1 cellular context compared by ENCODE assay signal in genomic region chr12:12474931-12475485, GRCh38.
A peak's percentile ranks its signal among the peaks of the same experiment; 100 is the strongest.
TF ChIP-seq lines count a peak whose summit lies in the region.

No MANE protein-coding gene starts in this region.

TF ChIP-seq in GM12878, 131 proteins besides CTCF, POLR2A, EP300 and RAD21 (continued from another document and continues in another):
- no peak for TF ChIP-seq IRF5 (IDR thresholded peaks at IDR 0.05; ENCODE audit: borderline replicate concordance)
- TF ChIP-seq, protein P1, sequence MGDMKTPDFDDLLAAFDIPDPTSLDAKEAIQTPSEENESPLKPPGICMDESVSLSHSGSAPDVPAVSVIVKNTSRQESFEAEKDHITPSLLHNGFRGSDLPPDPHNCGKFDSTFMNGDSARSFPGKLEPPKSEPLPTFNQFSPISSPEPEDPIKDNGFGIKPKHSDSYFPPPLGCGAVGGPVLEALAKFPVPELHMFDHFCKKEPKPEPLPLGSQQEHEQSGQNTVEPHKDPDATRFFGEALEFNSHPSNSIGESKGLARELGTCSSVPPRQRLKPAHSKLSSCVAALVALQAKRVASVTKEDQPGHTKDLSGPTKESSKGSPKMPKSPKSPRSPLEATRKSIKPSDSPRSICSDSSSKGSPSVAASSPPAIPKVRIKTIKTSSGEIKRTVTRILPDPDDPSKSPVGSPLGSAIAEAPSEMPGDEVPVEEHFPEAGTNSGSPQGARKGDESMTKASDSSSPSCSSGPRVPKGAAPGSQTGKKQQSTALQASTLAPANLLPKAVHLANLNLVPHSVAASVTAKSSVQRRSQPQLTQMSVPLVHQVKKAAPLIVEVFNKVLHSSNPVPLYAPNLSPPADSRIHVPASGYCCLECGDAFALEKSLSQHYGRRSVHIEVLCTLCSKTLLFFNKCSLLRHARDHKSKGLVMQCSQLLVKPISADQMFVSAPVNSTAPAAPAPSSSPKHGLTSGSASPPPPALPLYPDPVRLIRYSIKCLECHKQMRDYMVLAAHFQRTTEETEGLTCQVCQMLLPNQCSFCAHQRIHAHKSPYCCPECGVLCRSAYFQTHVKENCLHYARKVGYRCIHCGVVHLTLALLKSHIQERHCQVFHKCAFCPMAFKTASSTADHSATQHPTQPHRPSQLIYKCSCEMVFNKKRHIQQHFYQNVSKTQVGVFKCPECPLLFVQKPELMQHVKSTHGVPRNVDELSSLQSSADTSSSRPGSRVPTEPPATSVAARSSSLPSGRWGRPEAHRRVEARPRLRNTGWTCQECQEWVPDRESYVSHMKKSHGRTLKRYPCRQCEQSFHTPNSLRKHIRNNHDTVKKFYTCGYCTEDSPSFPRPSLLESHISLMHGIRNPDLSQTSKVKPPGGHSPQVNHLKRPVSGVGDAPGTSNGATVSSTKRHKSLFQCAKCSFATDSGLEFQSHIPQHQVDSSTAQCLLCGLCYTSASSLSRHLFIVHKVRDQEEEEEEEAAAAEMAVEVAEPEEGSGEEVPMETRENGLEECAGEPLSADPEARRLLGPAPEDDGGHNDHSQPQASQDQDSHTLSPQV (IDR thresholded peaks at IDR 0.05): 0 out of 2 replicates have a peak, but pooled peaks have one; percentile 30
- no peak for TF ChIP-seq SPI1 (IDR thresholded peaks at IDR 0.05; ENCODE audit: borderline replicate concordance, insufficient read depth, low read depth, low read length)
- TF ChIP-seq, protein P2, sequence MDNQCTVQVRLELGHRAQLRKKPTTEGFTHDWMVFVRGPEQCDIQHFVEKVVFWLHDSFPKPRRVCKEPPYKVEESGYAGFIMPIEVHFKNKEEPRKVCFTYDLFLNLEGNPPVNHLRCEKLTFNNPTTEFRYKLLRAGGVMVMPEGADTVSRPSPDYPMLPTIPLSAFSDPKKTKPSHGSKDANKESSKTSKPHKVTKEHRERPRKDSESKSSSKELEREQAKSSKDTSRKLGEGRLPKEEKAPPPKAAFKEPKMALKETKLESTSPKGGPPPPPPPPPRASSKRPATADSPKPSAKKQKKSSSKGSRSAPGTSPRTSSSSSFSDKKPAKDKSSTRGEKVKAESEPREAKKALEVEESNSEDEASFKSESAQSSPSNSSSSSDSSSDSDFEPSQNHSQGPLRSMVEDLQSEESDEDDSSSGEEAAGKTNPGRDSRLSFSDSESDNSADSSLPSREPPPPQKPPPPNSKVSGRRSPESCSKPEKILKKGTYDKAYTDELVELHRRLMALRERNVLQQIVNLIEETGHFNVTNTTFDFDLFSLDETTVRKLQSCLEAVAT (IDR thresholded peaks at IDR 0.05): peak; percentile 97
- peak; percentile 81 for TF ChIP-seq MTA2 (IDR thresholded peaks at IDR 0.05; ENCODE audit: low read depth)
- TF ChIP-seq, protein P3, sequence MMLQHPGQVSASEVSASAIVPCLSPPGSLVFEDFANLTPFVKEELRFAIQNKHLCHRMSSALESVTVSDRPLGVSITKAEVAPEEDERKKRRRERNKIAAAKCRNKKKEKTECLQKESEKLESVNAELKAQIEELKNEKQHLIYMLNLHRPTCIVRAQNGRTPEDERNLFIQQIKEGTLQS (IDR thresholded peaks at IDR 0.05; ENCODE audit: borderline replicate concordance, extremely low read depth, low read depth, low read length): no peak
- TF ChIP-seq NR2C2 (IDR thresholded peaks at IDR 0.05; ENCODE audit: borderline replicate concordance, control insufficient read depth, insufficient read length, low read depth): no peak
- no peak for TF ChIP-seq LARP7 (IDR thresholded peaks at IDR 0.05)
- peak; percentile 78 for TF ChIP-seq ZNF24 (IDR thresholded peaks at IDR 0.05)
- no peak for TF ChIP-seq MYB (IDR thresholded peaks at IDR 0.05; ENCODE audit: borderline replicate concordance, low read depth, low read length)
- peak; percentile 77 for TF ChIP-seq DPF2 (IDR thresholded peaks at IDR 0.05)
- TF ChIP-seq MEF2B (IDR thresholded peaks at IDR 0.05; ENCODE audit: partially characterized antibody, poor library complexity, severe bottlenecking): peak; percentile 74
- no peak for TF ChIP-seq SKIL (IDR thresholded peaks at IDR 0.05; ENCODE audit: low read depth, poor library complexity, severe bottlenecking)
- TF ChIP-seq NBN (IDR thresholded peaks at IDR 0.05): peak; percentile 93
- TF ChIP-seq MXI1 (IDR thresholded peaks at IDR 0.05; ENCODE audit: low read depth, low read length): 0 out of 2 replicates have a peak, but pooled peaks have one; percentile 59
- no peak for TF ChIP-seq YBX1 (IDR thresholded peaks at IDR 0.05)
- no peak for TF ChIP-seq STAT3 (IDR thresholded peaks at IDR 0.05; ENCODE audit: low read depth, low read length)
- no peak for TF ChIP-seq GATAD2B (conservative IDR thresholded peaks at IDR 0.05; ENCODE audit: low read depth)
- TF ChIP-seq FOS (IDR thresholded peaks at IDR 0.05; ENCODE audit: borderline replicate concordance, extremely low read depth, insufficient read length): no peak
- TF ChIP-seq, protein P4, sequence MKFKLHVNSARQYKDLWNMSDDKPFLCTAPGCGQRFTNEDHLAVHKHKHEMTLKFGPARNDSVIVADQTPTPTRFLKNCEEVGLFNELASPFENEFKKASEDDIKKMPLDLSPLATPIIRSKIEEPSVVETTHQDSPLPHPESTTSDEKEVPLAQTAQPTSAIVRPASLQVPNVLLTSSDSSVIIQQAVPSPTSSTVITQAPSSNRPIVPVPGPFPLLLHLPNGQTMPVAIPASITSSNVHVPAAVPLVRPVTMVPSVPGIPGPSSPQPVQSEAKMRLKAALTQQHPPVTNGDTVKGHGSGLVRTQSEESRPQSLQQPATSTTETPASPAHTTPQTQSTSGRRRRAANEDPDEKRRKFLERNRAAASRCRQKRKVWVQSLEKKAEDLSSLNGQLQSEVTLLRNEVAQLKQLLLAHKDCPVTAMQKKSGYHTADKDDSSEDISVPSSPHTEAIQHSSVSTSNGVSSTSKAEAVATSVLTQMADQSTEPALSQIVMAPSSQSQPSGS (IDR thresholded peaks at IDR 0.05; ENCODE audit: low read length): peak; percentile 96
- TF ChIP-seq, protein P5, sequence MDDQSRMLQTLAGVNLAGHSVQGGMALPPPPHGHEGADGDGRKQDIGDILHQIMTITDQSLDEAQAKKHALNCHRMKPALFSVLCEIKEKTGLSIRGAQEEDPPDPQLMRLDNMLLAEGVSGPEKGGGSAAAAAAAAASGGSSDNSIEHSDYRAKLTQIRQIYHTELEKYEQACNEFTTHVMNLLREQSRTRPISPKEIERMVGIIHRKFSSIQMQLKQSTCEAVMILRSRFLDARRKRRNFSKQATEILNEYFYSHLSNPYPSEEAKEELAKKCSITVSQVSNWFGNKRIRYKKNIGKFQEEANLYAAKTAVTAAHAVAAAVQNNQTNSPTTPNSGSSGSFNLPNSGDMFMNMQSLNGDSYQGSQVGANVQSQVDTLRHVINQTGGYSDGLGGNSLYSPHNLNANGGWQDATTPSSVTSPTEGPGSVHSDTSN (IDR thresholded peaks at IDR 0.05; ENCODE audit: insufficient replicate concordance, low read depth, low read length): no peak
- TF ChIP-seq ZNF217 (IDR thresholded peaks at IDR 0.05): no peak
- no peak for TF ChIP-seq HCFC1 (IDR thresholded peaks at IDR 0.05; ENCODE audit: low read length)
- peak; percentile 52; the same call in 1 of the 2 replicates for TF ChIP-seq POLR2AphosphoS5 (IDR thresholded peaks at IDR 0.05; ENCODE audit: low read length)
- no peak for TF ChIP-seq BMI1 (IDR thresholded peaks at IDR 0.05; ENCODE audit: borderline replicate concordance)
- no peak for TF ChIP-seq EZH2 (IDR thresholded peaks at IDR 0.05; ENCODE audit: borderline replicate concordance, control insufficient read depth, low read depth, low read length)
- TF ChIP-seq NFIC (IDR thresholded peaks at IDR 0.05; ENCODE audit: low read depth, low read length): peak; percentile 88
- TF ChIP-seq E2F4 (IDR thresholded peaks at IDR 0.05; ENCODE audit: low read depth, low read length): no peak
- no peak for TF ChIP-seq CBX3 (IDR thresholded peaks at IDR 0.05; ENCODE audit: borderline replicate concordance, low read depth)
- TF ChIP-seq HDAC6 (IDR thresholded peaks at IDR 0.05; ENCODE audit: unreplicated experiment): no peak
- peak; percentile 95 for TF ChIP-seq CREB1 (IDR thresholded peaks at IDR 0.05; ENCODE audit: low read depth)
- TF ChIP-seq BHLHE40 (IDR thresholded peaks at IDR 0.05; ENCODE audit: borderline replicate concordance in 1 of 2, low read depth in 2 of 2, low read length in 1 of 2): peak; percentile 60 to 66; a peak in 3 of 4 replicates
- 0 out of 2 replicates have a peak, but pooled peaks have one; percentile 48 for TF ChIP-seq CBFB (IDR thresholded peaks at IDR 0.05; ENCODE audit: low read depth)
- no peak for TF ChIP-seq CEBPB (IDR thresholded peaks at IDR 0.05; ENCODE audit: borderline replicate concordance in 1 of 2, low read depth in 2 of 2, low read length in 2 of 2)
- TF ChIP-seq RAD51 (IDR thresholded peaks at IDR 0.05): 0 out of 2 replicates have a peak, but pooled peaks have one; percentile 11
- TF ChIP-seq BCL11A (IDR thresholded peaks at IDR 0.05; ENCODE audit: low read depth, low read length): peak; percentile 78
- no peak for TF ChIP-seq PKNOX1 (IDR thresholded peaks at IDR 0.05)
- TF ChIP-seq GABPA (IDR thresholded peaks at IDR 0.05; ENCODE audit: low read depth): peak; percentile 78
- TF ChIP-seq, protein P6, sequence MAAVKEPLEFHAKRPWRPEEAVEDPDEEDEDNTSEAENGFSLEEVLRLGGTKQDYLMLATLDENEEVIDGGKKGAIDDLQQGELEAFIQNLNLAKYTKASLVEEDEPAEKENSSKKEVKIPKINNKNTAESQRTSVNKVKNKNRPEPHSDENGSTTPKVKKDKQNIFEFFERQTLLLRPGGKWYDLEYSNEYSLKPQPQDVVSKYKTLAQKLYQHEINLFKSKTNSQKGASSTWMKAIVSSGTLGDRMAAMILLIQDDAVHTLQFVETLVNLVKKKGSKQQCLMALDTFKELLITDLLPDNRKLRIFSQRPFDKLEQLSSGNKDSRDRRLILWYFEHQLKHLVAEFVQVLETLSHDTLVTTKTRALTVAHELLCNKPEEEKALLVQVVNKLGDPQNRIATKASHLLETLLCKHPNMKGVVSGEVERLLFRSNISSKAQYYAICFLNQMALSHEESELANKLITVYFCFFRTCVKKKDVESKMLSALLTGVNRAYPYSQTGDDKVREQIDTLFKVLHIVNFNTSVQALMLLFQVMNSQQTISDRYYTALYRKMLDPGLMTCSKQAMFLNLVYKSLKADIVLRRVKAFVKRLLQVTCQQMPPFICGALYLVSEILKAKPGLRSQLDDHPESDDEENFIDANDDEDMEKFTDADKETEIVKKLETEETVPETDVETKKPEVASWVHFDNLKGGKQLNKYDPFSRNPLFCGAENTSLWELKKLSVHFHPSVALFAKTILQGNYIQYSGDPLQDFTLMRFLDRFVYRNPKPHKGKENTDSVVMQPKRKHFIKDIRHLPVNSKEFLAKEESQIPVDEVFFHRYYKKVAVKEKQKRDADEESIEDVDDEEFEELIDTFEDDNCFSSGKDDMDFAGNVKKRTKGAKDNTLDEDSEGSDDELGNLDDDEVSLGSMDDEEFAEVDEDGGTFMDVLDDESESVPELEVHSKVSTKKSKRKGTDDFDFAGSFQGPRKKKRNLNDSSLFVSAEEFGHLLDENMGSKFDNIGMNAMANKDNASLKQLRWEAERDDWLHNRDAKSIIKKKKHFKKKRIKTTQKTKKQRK (IDR thresholded peaks at IDR 0.05; ENCODE audit: low read depth, low read length): no peak
- no peak for TF ChIP-seq SIN3A (IDR thresholded peaks at IDR 0.05; ENCODE audit: low read depth, low read length)
